8 cellular contexts compared by ENCODE assay signal in genomic region chr19:14419038-14419813, GRCh38. TPM values are rescaled to one million over a fixed set of nuclear protein-coding genes. Genes with fewer than 3 reads are reported as not detected.
A peak's percentile ranks its signal among the peaks of the same experiment; 100 is the strongest.
DNase-seq lines count a peak whose midpoint lies in the region; TF ChIP-seq lines count a peak whose summit lies in the region.

Gene DDX39A, minus strand, starts transcription at chr19:14419341. Its CDS starts 6,121 bp downstream, at chr19:14413220.

- H3F3A ChIP-seq in MM.1S (ENCODE audit: insufficient read depth, low read length) (peaks cover 9% of the 10 kb centered on the region), neural cell (ENCODE audit: insufficient read depth, low read length, poor library complexity, severe bottlenecking) (no peaks in the 10 kb centered on the region)

- H3K27me3 ChIP-seq in HAP-1 (ENCODE audit: low read depth) (no peaks in the 10 kb centered on the region), MM.1S (replicated peaks; ENCODE audit: insufficient read depth, low read length) (no peaks in the 10 kb centered on the region; the same call in 1 of the 2 replicates), neural cell (ENCODE audit: insufficient read depth, low read depth, low read length) (no peaks in the 10 kb centered on the region), stomach (no peaks in the 10 kb centered on the region)

- TF ChIP-seq EP300 in neural cell (conservative IDR thresholded peaks at IDR 0.05; ENCODE audit: poor library complexity, severe bottlenecking): peak; percentile 25
- no peak for TF ChIP-seq EP300 in stomach (IDR thresholded peaks at IDR 0.05)

- H3K4me3 ChIP-seq in HAP-1 (peak within 1 kb of the TSS; percentile 95), MM.1S (ENCODE audit: low read length) (peak within 1 kb of the TSS; percentile 98), fibroblast of villous mesenchyme (ENCODE audit: low read depth, low read length) (peak within 1 kb of the TSS; percentile 94), neural cell (ENCODE audit: low read length) (peak within 1 kb of the TSS; percentile 77), stomach (peak within 1 kb of the TSS; percentile 75 to 94 (median 86))

- H3K4me1 ChIP-seq in ES-I3 (ENCODE audit: insufficient read depth, low read length) (peaks cover 16% of the 10 kb centered on the region), HAP-1 (peaks cover 17% of the 10 kb centered on the region), MM.1S (ENCODE audit: low read length) (peaks cover 11% of the 10 kb centered on the region), stomach (peaks cover 39 to 48% (median 43%) of the 10 kb centered on the region in 4 donors)

- H3K27ac ChIP-seq in MM.1S (ENCODE audit: low read length) (peak within 1 kb of the TSS; percentile 91), neural cell (ENCODE audit: low read length) (peak within 1 kb of the TSS; percentile 93), stomach (peak within 1 kb of the TSS; percentile 91 to 95 (median 95))

- H3K9ac ChIP-seq in ES-I3 (ENCODE audit: low read depth, low read length) (peak within 1 kb of the TSS; percentile 96), MM.1S (ENCODE audit: low read length) (peak within 1 kb of the TSS; percentile 98), neural cell (ENCODE audit: low read length) (peak within 1 kb of the TSS; percentile 63)

- H4K20me1 ChIP-seq in MM.1S (ENCODE audit: insufficient read depth, low read length) (peaks cover 35% of the 10 kb centered on the region), neural cell (ENCODE audit: insufficient read depth) (no peaks in the 10 kb centered on the region)

- no peak for TF ChIP-seq RAD21 in neural cell (conservative IDR thresholded peaks at IDR 0.05)

- H3K9me3 ChIP-seq in ES-I3 (ENCODE audit: control insufficient read depth, insufficient read depth, low read length) (no peaks in the 10 kb centered on the region), HAP-1 (no peaks in the 10 kb centered on the region), MM.1S (replicated peaks; ENCODE audit: insufficient read depth, low read length) (no peaks in the 10 kb centered on the region), neural cell (ENCODE audit: low read length) (no peaks in the 10 kb centered on the region), stomach (no peaks in the 10 kb centered on the region)

- whole genome bisulfite sequencing in stomach, 5 donors: 0 to 1% (median 1%) methylated on average over 41 to 67 of the region's 67 CpGs

- in situ Hi-C loops in HAP-1 (cut with MboI; ENCODE audit: low sequenced_read_pairs): no loop called here

- peak within 1 kb of the TSS; percentile 76 for H3K4me2 ChIP-seq in MM.1S (ENCODE audit: low read depth, low read length)
- H3K4me2 ChIP-seq in neural cell (ENCODE audit: low read length): peak within 1 kb of the TSS; percentile 50

- H2AFZ ChIP-seq in MM.1S (ENCODE audit: low read length) (peak within 1 kb of the TSS; percentile 94), neural cell (ENCODE audit: low read depth, low read length) (peak within 1 kb of the TSS; percentile 86)

- H3K79me2 ChIP-seq in MM.1S (ENCODE audit: low read length) (peaks cover 53% of the 10 kb centered on the region), neural cell (replicated peaks; ENCODE audit: insufficient read depth, low read length) (peaks cover 32% of the 10 kb centered on the region)

- peak; percentile 99 for DNase-seq in HAP-1 (ENCODE audit: low spot score in 2 of 2)
- DNase-seq in MM.1S: peak; percentile 99
- peak; percentile 96 for DNase-seq in SIG-M5 (lab: John Stamatoyannopoulos, UW)
- peak; percentile 87 for DNase-seq in activated gamma-delta T cell (lab: John Stamatoyannopoulos, UW)
- peak; percentile 100 for DNase-seq in fibroblast of villous mesenchyme (ENCODE audit: low read depth)
- peak; percentile 99 for DNase-seq in stomach

- TF ChIP-seq POLR2A in stomach (IDR thresholded peaks at IDR 0.05): peak in 1 of 4 donors; percentile 76

- TF ChIP-seq CTCF in MM.1S (IDR thresholded peaks at IDR 0.05; ENCODE audit: low read length): no peak
- TF ChIP-seq CTCF in fibroblast of villous mesenchyme (IDR thresholded peaks at IDR 0.05; ENCODE audit: insufficient read depth, low read depth, low read length): no peak
- no peak for TF ChIP-seq CTCF in neural cell (IDR thresholded peaks at IDR 0.05; ENCODE audit: poor library complexity, severe bottlenecking)
- TF ChIP-seq CTCF in stomach (IDR thresholded peaks at IDR 0.05): no peak

- intact Hi-C loops in stomach (cut with DNase I; ENCODE audit: low total_unique reads): no loop called here

- no peaks in the 10 kb centered on the region; the same call in 1 of the 2 replicates for H3K36me3 ChIP-seq in ES-I3 (ENCODE audit: insufficient read depth, low read length)
- H3K36me3 ChIP-seq in HAP-1 (replicated peaks): peaks cover 22% of the 10 kb centered on the region
- H3K36me3 ChIP-seq in MM.1S (replicated peaks; ENCODE audit: insufficient read depth, low read length): peaks cover 8% of the 10 kb centered on the region; the same call in 1 of the 2 replicates
- H3K36me3 ChIP-seq in neural cell (ENCODE audit: insufficient read depth, low read length): no peaks in the 10 kb centered on the region
- peaks cover 0 to 17% (median 5%) of the 10 kb centered on the region in 4 donors for H3K36me3 ChIP-seq in stomach

- no peaks in the 10 kb centered on the region for H3K9me2 ChIP-seq in MM.1S (replicated peaks; ENCODE audit: insufficient read depth, low read length)
- H3K9me2 ChIP-seq in neural cell (ENCODE audit: insufficient read depth, low read length): no peaks in the 10 kb centered on the region

TF ChIP-seq in neural cell, 6 proteins besides CTCF, POLR2A, EP300 and RAD21:
- peak; percentile 96 for TF ChIP-seq MXI1 (conservative IDR thresholded peaks at IDR 0.05; ENCODE audit: poor library complexity, severe bottlenecking)
- peak; percentile 67 for TF ChIP-seq REST (IDR thresholded peaks at IDR 0.05; ENCODE audit: borderline replicate concordance)
- no peak for TF ChIP-seq EZH2 (IDR thresholded peaks at IDR 0.05; ENCODE audit: borderline replicate concordance, insufficient read depth, low read length, poor library complexity, severe bottlenecking)
- TF ChIP-seq TAF1 (IDR thresholded peaks at IDR 0.05; ENCODE audit: low read depth): peak; percentile 34
- no peak for TF ChIP-seq SMC3 (conservative IDR thresholded peaks at IDR 0.05; ENCODE audit: poor library complexity)
- TF ChIP-seq POLR2AphosphoS5 (IDR thresholded peaks at IDR 0.05): peak; percentile 88

RNA-seq across cellular contexts. Expression of gene DDX39A, which starts in this region (rescaled TPM):
- total RNA-seq in fibroblast of villous mesenchyme (56.6 and 63.8 TPM in 2 replicates), stomach (100 to 1,000 TPM in 3 of 5 donors, 10 to 100 TPM in 2; 37.1 to 298 (median 107) TPM)
- polyA plus RNA-seq in neural cell (76.4 and 79.2 TPM in 2 replicates), stomach (100 to 1,000 TPM in 2 of 3 donors, 10 to 100 TPM in 1; 68.3 to 136 (median 114) TPM)
- 33.6 and 37.3 TPM in 2 replicates for polyA minus RNA-seq in neural cell

Comparison
In these comparisons a context has a peak if more than half of its experiments do, and no peak if none do; other contexts are left out.
1. Peak in every context shown above with its lines: DNase-seq, H3K4me3 ChIP-seq and H3K27ac ChIP-seq.